ENCODE assay signal across 15 cellular contexts in the genomic region with DNA sequence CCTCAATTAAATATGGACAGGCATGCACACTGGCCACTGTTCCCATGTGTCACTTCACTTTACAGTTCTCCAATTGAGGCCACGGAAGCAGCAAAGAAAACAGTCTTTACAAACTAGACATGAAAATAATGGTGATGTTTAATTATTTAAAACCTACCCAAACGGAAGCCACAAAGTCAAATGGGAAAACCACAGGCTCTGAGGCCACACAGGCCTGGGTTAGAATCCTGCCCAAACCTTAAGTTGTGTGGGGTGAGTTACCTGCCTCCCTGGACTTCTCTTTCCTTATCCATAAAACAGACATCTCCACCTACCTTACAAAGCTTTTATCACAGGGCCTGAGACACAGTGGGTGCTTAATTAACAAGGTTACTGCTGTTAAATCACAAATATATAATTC.
"Had no signal": no experiment of that assay in that cellular context is flagged by ENCODE, and none has a peak within 500 bp of the region (broad histone marks: within the 10 kb centered on the region; RNA-seq: fewer than 3 reads in every experiment).

No MANE protein-coding gene starts in this region.

- H3K9me3 Mint-ChIP-seq: activated naive CD8-positive, alpha-beta T cell treated with anti-CD3 and anti-CD28 coated beads for 36 hours; neural crest cell; T-helper 1 cell treated with Interleukin-12 subunit alpha and Interleukin-12 subunit beta and Interleukin-4 antibody, amounts not matched to agents 30 μg/mL and 1 μg/mL, for 36 hours had no signal

- ATAC-seq: body of pancreas had no signal

- H3K9me3 ChIP-seq: body of pancreas, ovary, suprapubic skin, upper lobe of left lung had no signal

- H3K4me3 ChIP-seq: body of pancreas, ovary, suprapubic skin, upper lobe of left lung had no signal

- H3K36me3 ChIP-seq: ovary, upper lobe of left lung had no signal

- H3K27me3 Mint-ChIP-seq: activated naive CD8-positive, alpha-beta T cell treated with anti-CD3 and anti-CD28 coated beads for 36 hours had no signal

- H3K27ac Mint-ChIP-seq: activated naive CD8-positive, alpha-beta T cell treated with anti-CD3 and anti-CD28 coated beads for 36 hours; T-helper 1 cell treated with Interleukin-12 subunit alpha and Interleukin-12 subunit beta and Interleukin-4 antibody, amounts not matched to agents 30 μg/mL and 1 μg/mL, for 36 hours had no signal

- H3K4me3 Mint-ChIP-seq: activated naive CD8-positive, alpha-beta T cell treated with anti-CD3 and anti-CD28 coated beads for 36 hours; neural crest cell; T-helper 1 cell treated with Interleukin-12 subunit alpha and Interleukin-12 subunit beta and Interleukin-4 antibody, amounts not matched to agents 30 μg/mL and 1 μg/mL, for 36 hours had no signal

- H3K27ac ChIP-seq: body of pancreas, ovary, suprapubic skin, upper lobe of left lung had no signal

- H3K27me3 ChIP-seq: body of pancreas, ovary, suprapubic skin, upper lobe of left lung had no signal

- DNase-seq: activated CD4-positive, alpha-beta T cell treated with anti-CD3 and anti-CD28 coated beads for 4 hours; activated CD8-positive, alpha-beta memory T cell treated with anti-CD3 and anti-CD28 coated beads, Interleukin-2, amount 50 U/mL, for 48 hours; activated naive CD8-positive, alpha-beta T cell treated with anti-CD3 and anti-CD28 coated beads for 36 hours; amygdala; body of pancreas; caudate nucleus; foreskin melanocyte; mesenchymal stem cell; ovary; stimulated activated CD4-positive, alpha-beta T cell treated with anti-CD3 and anti-CD28 coated beads, Interleukin-4, amount 100 ng/mL, for 1 hour; stimulated activated naive CD4-positive, alpha-beta T cell treated with Interleukin-2 at 50 U/mL for 16 hours; upper lobe of left lung had no signal
